ENCODE assay signal across 13 cellular contexts in the genomic region with DNA sequence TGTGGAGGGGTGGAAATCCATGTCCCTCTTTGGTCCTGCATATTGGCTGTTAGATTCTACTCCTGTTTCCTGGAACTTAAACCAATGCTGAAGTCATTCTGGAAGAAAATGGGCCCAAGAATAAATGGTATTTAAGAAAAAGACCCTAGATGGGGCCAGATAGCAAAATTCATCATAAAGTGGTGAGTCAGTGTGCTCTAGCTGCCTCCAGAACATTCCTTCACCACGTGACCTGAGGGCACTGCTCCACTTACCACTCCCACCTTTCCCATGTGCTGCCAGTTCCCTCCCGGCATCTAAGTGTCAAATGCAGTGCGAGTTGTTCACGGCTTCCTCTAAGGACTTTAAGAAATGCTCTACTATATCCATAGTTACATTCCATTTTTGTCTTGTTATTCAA. TPM values are rescaled to one million over a fixed set of nuclear protein-coding genes. Genes with fewer than 3 reads are reported as not detected.
DNase-seq lines count a peak whose midpoint lies in the region; ATAC-seq and TF ChIP-seq lines count a peak whose summit lies in the region.
"Had no signal": no experiment of that assay in that cellular context is flagged by ENCODE, and none has a peak within 500 bp of the region (broad histone marks: within the 10 kb centered on the region; RNA-seq: fewer than 3 reads in every experiment).

No MANE protein-coding gene starts in this region.

- H3K79me2 ChIP-seq in H9 (ENCODE audit: insufficient read depth, low read length): no peaks in the 10 kb centered on the region

- H3K14ac ChIP-seq in H9 (ENCODE audit: insufficient read depth, low read length): no peak overlapping the region

- H3K4me1 ChIP-seq in H9 (ENCODE audit: insufficient read depth, low read length) (no peaks in the 10 kb centered on the region), adipocyte (ENCODE audit: control insufficient read depth, insufficient read depth, low read length) (peaks cover 28% of the 10 kb centered on the region)
- H3K4me1 ChIP-seq: lower lobe of right lung had no signal

- TF ChIP-seq CTCF in H9 (conservative IDR thresholded peaks at IDR 0.05): no peak

- no peak overlapping the region for H2AK5ac ChIP-seq in H9 (ENCODE audit: insufficient read length, low read length)

- no CpG with 5 or more reads among the region's 4 CpGs for WGBS in H9 (ENCODE audit: extremely low coverage, insufficient read length, low lambda C conversion rate)

- no peak overlapping the region for H3K56ac ChIP-seq in H9 (ENCODE audit: insufficient read length, low read depth, low read length)

- H3K27ac Mint-ChIP-seq in H9: peak overlapping the region in 2 of 3 experiments; percentile 36 to 83; a peak in 3 of 7 replicates

- H3K36me3 ChIP-seq in adipocyte (ENCODE audit: control insufficient read depth, insufficient read depth, low read length, severe bottlenecking): peaks cover 68% of the 10 kb centered on the region

- H3K4me2 ChIP-seq in H9 (ENCODE audit: insufficient read depth, insufficient read length, low read length): no peak overlapping the region

- H3K18ac ChIP-seq in H9 (ENCODE audit: insufficient read length, low read depth, low read length): no peak overlapping the region

- H3K27me3 Mint-ChIP-seq in H9 (ENCODE audit: low read depth): no peaks in the 10 kb centered on the region

- H3K9me3 ChIP-seq in H9 (ENCODE audit: control insufficient read depth, low read depth, low read length): no peaks in the 10 kb centered on the region
- H3K9me3 ChIP-seq in adipocyte (ENCODE audit: control insufficient read depth, low read length): no peaks in the 10 kb centered on the region
- H3K9me3 ChIP-seq: lower lobe of right lung had no signal

- H3K9me3 Mint-ChIP-seq in H9: no peaks in the 10 kb centered on the region

- H4K91ac ChIP-seq in H9 (ENCODE audit: insufficient read length, low read depth, low read length): no peak overlapping the region

- no peaks in the 10 kb centered on the region for H3K27me3 ChIP-seq in H9 (ENCODE audit: insufficient read depth, low read length)
- H3K27me3 ChIP-seq in adipocyte (replicated peaks; ENCODE audit: control insufficient read depth, insufficient read depth, low read length): no peaks in the 10 kb centered on the region
- H3K27me3 ChIP-seq: dorsolateral prefrontal cortex had no signal

- H3K9ac ChIP-seq in H9 (ENCODE audit: extremely low read depth, insufficient read length, low read length): no peak overlapping the region
- peak overlapping the region; percentile 63 for H3K9ac ChIP-seq in adipocyte (ENCODE audit: low read length)

- H4K8ac ChIP-seq in H9 (replicated peaks; ENCODE audit: insufficient read length, low read depth, low read length): no peak overlapping the region

- no peak overlapping the region for H2BK15ac ChIP-seq in H9 (ENCODE audit: low read depth, low read length)

- H2AFZ ChIP-seq in H9 (ENCODE audit: low read length): no peak overlapping the region

- no peaks in the 10 kb centered on the region for H3K79me1 ChIP-seq in H9 (ENCODE audit: insufficient read depth, low read depth, low read length, poor library complexity, severe bottlenecking)

- no peak overlapping the region for H2BK12ac ChIP-seq in H9 (ENCODE audit: insufficient read length, low read depth, low read length)

- peaks cover 38 to 73% (median 58%) of the 10 kb centered on the region in 3 experiments; a peak in 6 of 7 replicates for H3K36me3 Mint-ChIP-seq in H9 (ENCODE audit: insufficient read depth in 1 of 3, low read depth in 3 of 3)

- no peak overlapping the region for H2BK20ac ChIP-seq in H9 (ENCODE audit: low read depth, low read length, poor library complexity, severe bottlenecking)

- peak overlapping the region; percentile 36 for H3K4me3 ChIP-seq in adipocyte (ENCODE audit: low read length)
- H3K4me3 ChIP-seq: dorsolateral prefrontal cortex, lower lobe of right lung had no signal

- DNase-seq in AG08396 (ENCODE audit: low spot score): peak; percentile 72
- DNase-seq in H9: no peak
- DNase-seq in adipocyte (ENCODE audit: low read depth): peak; percentile 72
- peak; percentile 85 for DNase-seq in iris pigment epithelial cell (ENCODE audit: low read depth)
- DNase-seq in activated CD4-positive, CD25-positive, alpha-beta regulatory T cell (lab: John Stamatoyannopoulos, UW): no peak
- no peak for DNase-seq in SHP77 (lab: John Stamatoyannopoulos, UW)
- DNase-seq in DMS 273 (lab: John Stamatoyannopoulos, UW; ENCODE audit: unreplicated experiment): no peak
- DNase-seq: dorsolateral prefrontal cortex; NCI-H2081 treated with DMSO at 0.1 percent for 48 hours; stimulated activated CD4-positive, alpha-beta T cell treated with anti-CD3 and anti-CD28 coated beads, Interleukin-4, amount 100 ng/mL, for 24 hours had no signal

- no peaks in the 10 kb centered on the region for H4K20me1 ChIP-seq in H9 (ENCODE audit: control insufficient read depth, insufficient read depth, insufficient read length)

- H3T11ph ChIP-seq in H9 (ENCODE audit: low read length): no peak overlapping the region

- no peak overlapping the region for H3K27ac ChIP-seq in H9 (ENCODE audit: insufficient read length, low read depth, low read length)
- H3K27ac ChIP-seq: lower lobe of right lung, VCaP had no signal

- no peaks in the 10 kb centered on the region for H3K23me2 ChIP-seq in H9 (ENCODE audit: insufficient read length, low read depth, low read length, poor library complexity, severe bottlenecking)

- no peak overlapping the region for H2BK120ac ChIP-seq in H9 (ENCODE audit: low read depth, low read length, poor library complexity, severe bottlenecking)

- H3K4ac ChIP-seq in H9 (ENCODE audit: low read depth, low read length): no peak overlapping the region

- no peak overlapping the region for H4K5ac ChIP-seq in H9 (ENCODE audit: insufficient read length, low read depth, low read length)

- H3K4me1 Mint-ChIP-seq in H9: 0 out of 4 replicates have a peak, but pooled peaks cover 0 to 6% of the 10 kb centered on the region in 2 experiments

- no peak overlapping the region for H2BK5ac ChIP-seq in H9 (ENCODE audit: insufficient read length, low read length)

- H3K23ac ChIP-seq in H9 (ENCODE audit: insufficient read length, low read depth, low read length): no peak overlapping the region

- H3K4me3 Mint-ChIP-seq in H9: no peak overlapping the region

- no peak for ATAC-seq in HG03457 (IDR thresholded peaks at IDR 0.05; ENCODE audit: unreplicated experiment)

RNA-seq across cellular contexts. Expression of a gene that starts 30.9 kb away (rescaled TPM):
- total RNA-seq in H9 (2021): 212 and 217 TPM in 2 replicates

RNA-seq across cellular contexts. Expression of a gene that starts 34.2 kb away (rescaled TPM):
- 82.5 and 92.3 TPM in 2 replicates for total RNA-seq in H9 (2021)

Comparison
In these comparisons a context has a peak if more than half of its experiments do, and no peak if none do; other contexts are left out.
1. DNase-seq: peak in AG08396 (single experiment), adipocyte (single experiment) and iris pigment epithelial cell (single experiment); none in H9 (single experiment), activated CD4-positive, CD25-positive, alpha-beta regulatory T cell (0 of 4), SHP77 (0 of 2) and DMS 273 (single experiment).